12 cellular contexts compared by ENCODE assay signal in genomic region chr1:207639362-207639761, GRCh38. TPM values are rescaled to one million over a fixed set of nuclear protein-coding genes. Genes with fewer than 3 reads are reported as not detected.
"Had no signal": no experiment of that assay in that cellular context is flagged by ENCODE, and none has a peak within 500 bp of the region (broad histone marks: within the 10 kb centered on the region; RNA-seq: fewer than 3 reads in every experiment).

No MANE protein-coding gene starts in this region.

RNA-seq across cellular contexts. Expression of gene CR1L, which starts 5.6 kb away (rescaled TPM):
- total RNA-seq: activated CD4-positive, alpha-beta memory T cell treated with anti-CD3 and anti-CD28 coated beads, Interleukin-2, amount 10 ng/mL, durations not matched to agents 7 days and 5 days; activated CD4-positive, alpha-beta T cell treated with anti-CD3 and anti-CD28 coated beads for 36 hours; activated CD4-positive, alpha-beta T cell treated with anti-CD3 and anti-CD28 coated beads, Interleukin-2, amount 10 ng/mL, durations not matched to agents 7 days and 5 days; activated CD8-positive, alpha-beta memory T cell treated with anti-CD3 and anti-CD28 coated beads, Interleukin-2, amount 10 ng/mL, durations not matched to agents 7 days and 5 days; activated CD8-positive, alpha-beta T cell treated with anti-CD3 and anti-CD28 coated beads, Interleukin-2, amount 10 ng/mL, durations not matched to agents 7 days and 5 days; activated T-helper 2 cell treated with anti-CD3 and anti-CD28 coated beads, Interferon-gamma antibody, Interleukin-2, Interleukin-4, amounts not matched to agents 10 μg/mL and 5 μg/mL and 100 μg/mL, durations not matched to agents 14 hours and 24 hours and 36 hours; astrocyte; body of pancreas; breast epithelium; cardiac septum had no signal
- polyA plus RNA-seq: adipose tissue, aorta had no signal
